In the genomic region with DNA sequence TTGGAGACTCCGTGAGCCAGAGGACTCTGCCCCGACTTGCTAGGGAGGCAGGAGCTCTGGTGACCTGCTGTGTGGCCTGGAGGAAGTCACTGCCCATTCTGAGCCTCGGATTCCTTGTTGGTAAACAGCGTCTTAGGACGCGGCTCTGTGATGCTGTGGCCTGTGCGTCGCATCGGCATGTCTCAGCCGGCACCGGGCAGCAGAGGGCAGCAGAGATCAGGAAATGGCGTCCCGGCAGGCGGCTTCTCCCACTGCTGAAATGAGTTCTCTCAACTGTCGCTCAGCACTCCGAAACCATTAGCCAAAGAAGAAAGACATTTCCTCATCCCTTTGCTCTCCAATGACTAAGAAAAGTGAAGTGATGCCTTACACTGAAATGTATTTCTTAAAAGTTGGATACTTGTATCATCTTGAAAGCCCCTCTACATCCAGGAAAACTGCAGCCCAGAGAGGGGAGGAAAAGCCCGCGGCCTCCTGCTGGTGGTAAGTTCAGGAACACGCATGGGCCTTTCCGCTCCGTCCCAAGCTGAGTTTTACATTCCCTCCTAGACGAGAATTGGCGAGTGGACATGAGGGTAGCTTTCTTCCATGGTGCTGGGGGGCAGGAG, we compare ENCODE assay signal across 8 cellular contexts.
A peak's percentile ranks its signal among the peaks of the same experiment; 100 is the strongest.
DNase-seq lines count a peak whose midpoint lies in the region; ATAC-seq and TF ChIP-seq lines count a peak whose summit lies in the region.

No MANE protein-coding gene starts in this region.

- TF ChIP-seq POLR2A in erythroblast (IDR thresholded peaks at IDR 0.05; ENCODE audit: low read length): no peak

- intact Hi-C loops in OCI-LY7 (cut with micrococcal nuclease; ENCODE audit: unreplicated experiment): loop anchor here (1.0 to 5.0 kb wide), 3 partner anchors 664 to 944 kb away; no protein-coding TSS in a partner anchor
- intact Hi-C loops in natural killer cell (cut with micrococcal nuclease): loop anchor here (1.0 to 2.0 kb wide), 3 partner anchors 664 to 957 kb away; no protein-coding TSS in a partner anchor

- peak; percentile 83 for TF ChIP-seq CTCF in OCI-LY7 (conservative IDR thresholded peaks at IDR 0.05; ENCODE audit: low read length)
- TF ChIP-seq CTCF in natural killer cell (IDR thresholded peaks at IDR 0.05): peak; percentile 76

- H3K27me3 Mint-ChIP-seq in natural killer cell (ENCODE audit: low read depth in 2 of 2): peaks cover 7 to 16% of the 10 kb centered on the region in 2 donors
- peaks cover 35 to 56% of the 10 kb centered on the region in 2 donors for H3K27me3 Mint-ChIP-seq in stimulated activated naive B cell treated with anti-CD40 and anti-IgM and Interleukin-4, amounts not matched to agents 10 μg/mL and 1 μg/mL and 100 μg/mL, for 72 hours

- peak; percentile 51 for DNase-seq in COLO668 (lab: John Stamatoyannopoulos, UW; ENCODE audit: unreplicated experiment)
- DNase-seq in HPDE6-E6E7 (ENCODE audit: extremely low spot score): peak; percentile 70
- peak; percentile 68 for DNase-seq in OCI-LY7 (ENCODE audit: low spot score)
- DNase-seq in activated T-cell treated with anti-CD3 and anti-CD28 coated beads for 4 hours: peak; percentile 64
- peak; percentile 62 to 76 for DNase-seq in erythroblast (lab: John Stamatoyannopoulos, UW)
- peak; percentile 63 for DNase-seq in natural killer cell
- peak; percentile 71 for DNase-seq in stimulated activated naive B cell treated with anti-CD40 and anti-IgM and Interleukin-4, amounts not matched to agents 10 μg/mL and 1 μg/mL and 100 μg/mL, for 72 hours

- H3K79me2 ChIP-seq in OCI-LY7 (ENCODE audit: insufficient read depth, low read depth, low read length): no peaks in the 10 kb centered on the region

- ATAC-seq in GM19463 (IDR thresholded peaks at IDR 0.05; ENCODE audit: unreplicated experiment) (peak; percentile 91), natural killer cell (peak; percentile 88 to 98 (median 90))
- peak; percentile 94 to 97 for ATAC-seq in stimulated activated naive B cell treated with anti-CD40 and anti-IgM and Interleukin-4, amounts not matched to agents 10 μg/mL and 1 μg/mL and 100 μg/mL, for 72 hours (replicated peaks)

- no TSS peak for BruUV-seq in OCI-LY7 (replicated peaks; lab: Mats Ljungman, UMichigan)

- POLR2A ChIA-PET in OCI-LY7 (lab: Charles Lee): no interaction called here

- CTCF ChIA-PET in OCI-LY7 (lab: Charles Lee; ENCODE audit: unreplicated experiment): no interaction called here

- H3K4me2 ChIP-seq in OCI-LY7 (ENCODE audit: low read length): peak overlapping the region; percentile 42; the same call in 1 of the 2 replicates

- H3K36me3 Mint-ChIP-seq in natural killer cell: no peaks in the 10 kb centered on the region
- peaks cover 0 to 2% of the 10 kb centered on the region in 2 donors for H3K36me3 Mint-ChIP-seq in stimulated activated naive B cell treated with anti-CD40 and anti-IgM and Interleukin-4, amounts not matched to agents 10 μg/mL and 1 μg/mL and 100 μg/mL, for 72 hours

- H3K27ac ChIP-seq in OCI-LY7 (ENCODE audit: low read depth, low read length, poor library complexity, severe bottlenecking): no peak overlapping the region

- no peaks in the 10 kb centered on the region for H4K20me1 ChIP-seq in OCI-LY7 (ENCODE audit: insufficient read depth, low read length)

- H3K36me3 ChIP-seq in OCI-LY7 (ENCODE audit: insufficient read depth, low read length): no peaks in the 10 kb centered on the region

- no peak overlapping the region for H3K4me3 ChIP-seq in OCI-LY7 (ENCODE audit: low read depth, low read length, poor library complexity, severe bottlenecking)

- peak overlapping the region; percentile 95 for H2AFZ ChIP-seq in OCI-LY7 (ENCODE audit: low read length)

- no peaks in the 10 kb centered on the region for H3K9me3 Mint-ChIP-seq in natural killer cell
- peaks cover 3 to 4% of the 10 kb centered on the region in 2 donors for H3K9me3 Mint-ChIP-seq in stimulated activated naive B cell treated with anti-CD40 and anti-IgM and Interleukin-4, amounts not matched to agents 10 μg/mL and 1 μg/mL and 100 μg/mL, for 72 hours

- no peak overlapping the region for H3K27ac Mint-ChIP-seq in natural killer cell
- H3K27ac Mint-ChIP-seq in stimulated activated naive B cell treated with anti-CD40 and anti-IgM and Interleukin-4, amounts not matched to agents 10 μg/mL and 1 μg/mL and 100 μg/mL, for 72 hours: no peak overlapping the region

- H3K4me1 Mint-ChIP-seq in natural killer cell: peaks cover 0 to 11% of the 10 kb centered on the region in 2 donors
- H3K4me1 Mint-ChIP-seq in stimulated activated naive B cell treated with anti-CD40 and anti-IgM and Interleukin-4, amounts not matched to agents 10 μg/mL and 1 μg/mL and 100 μg/mL, for 72 hours: peaks cover 4 to 7% of the 10 kb centered on the region in 2 donors

- no peaks in the 10 kb centered on the region for H3K9me2 ChIP-seq in OCI-LY7 (ENCODE audit: insufficient read depth, low read length)

- peak overlapping the region; percentile 40 for H3K4me3 Mint-ChIP-seq in natural killer cell
- peak overlapping the region; percentile 15 to 43 for H3K4me3 Mint-ChIP-seq in stimulated activated naive B cell treated with anti-CD40 and anti-IgM and Interleukin-4, amounts not matched to agents 10 μg/mL and 1 μg/mL and 100 μg/mL, for 72 hours

- H3K4me1 ChIP-seq in OCI-LY7 (ENCODE audit: insufficient read depth, low read length, poor library complexity, severe bottlenecking): peaks cover 7% of the 10 kb centered on the region

- no peaks in the 10 kb centered on the region for H3K9me3 ChIP-seq in OCI-LY7 (ENCODE audit: low read length)
